22 cellular contexts compared by ENCODE assay signal in the genomic region with DNA sequence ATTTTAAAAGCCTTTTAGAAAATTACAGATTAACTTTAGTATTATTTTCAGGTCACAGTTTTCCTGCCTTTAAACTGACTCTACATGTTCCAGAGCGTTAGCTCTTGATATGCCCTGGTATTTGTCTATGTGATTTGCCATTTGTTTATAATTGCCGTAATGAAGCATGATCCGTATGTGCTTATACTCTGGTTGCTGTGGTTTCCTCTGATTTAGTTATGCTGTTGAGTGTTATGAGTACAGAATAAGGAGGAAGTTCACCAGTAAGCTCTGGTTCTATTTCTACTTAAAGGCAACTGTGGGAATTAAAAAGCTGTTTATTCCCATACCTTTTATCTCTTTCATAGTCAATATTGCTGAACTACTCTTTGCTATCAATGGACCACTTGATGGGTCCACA.
DNase-seq lines count a peak whose midpoint lies in the region; FAIRE-seq and TF ChIP-seq lines count a peak whose summit lies in the region.
"Had no signal": no experiment of that assay in that cellular context is flagged by ENCODE, and none has a peak within 500 bp of the region (broad histone marks: within the 10 kb centered on the region; RNA-seq: fewer than 3 reads in every experiment).

No MANE protein-coding gene starts in this region.

- H3K4me1 ChIP-seq in H9 (ENCODE audit: insufficient read depth, low read length) = no peaks in the 10 kb centered on the region
- H3K4me1 ChIP-seq: BLaER1 treated with 17β-estradiol and CSF1 and Interleukin-3, amounts not matched to agents 10 nM and 100 nM; SJSA1 had no signal

- H3K27ac Mint-ChIP-seq in H9 = no peak overlapping the region
- H3K27ac Mint-ChIP-seq: CD8-positive, alpha-beta T cell had no signal

- no peak overlapping the region for H2BK15ac ChIP-seq in H9 (ENCODE audit: low read depth, low read length)

- DNase-seq in DMS153 (lab: John Stamatoyannopoulos, UW) = peak; percentile 63
- DNase-seq in GDM1 (lab: John Stamatoyannopoulos, UW) = peak; percentile 11
- peak; percentile 16 for DNase-seq in NCI-H748 treated with DMSO at 0.1 percent for 48 hours (lab: John Stamatoyannopoulos, UW)
- DNase-seq in amniotic stem cell (lab: John Stamatoyannopoulos, UW) = no peak
- DNase-seq in H9 = no peak
- DNase-seq in activated CD4-positive, alpha-beta T cell treated with anti-CD3 and anti-CD28 coated beads for 1 hour = no peak
- DNase-seq: Calu3; CD8-positive, alpha-beta T cell; HCEC 1CT; IMR-90; Karpas-422; MM.1S; NCI-H1694 treated with DMSO at 0.1 percent for 48 hours; NCI-H2107; NCI-H345; NCI-H526 treated with DMSO at 0.1 percent for 48 hours; PC-9 had no signal

- FAIRE-seq in islet of Langerhans (lab: Jason Lieb, UNC) = peak; percentile 85
- FAIRE-seq: G401.6, HTR-8/SVneo had no signal

- H3K56ac ChIP-seq in H9 (ENCODE audit: insufficient read length, low read depth, low read length) = no peak overlapping the region

- H2BK5ac ChIP-seq in H9 (ENCODE audit: insufficient read length, low read length) = no peak overlapping the region

- H3K23ac ChIP-seq in H9 (ENCODE audit: insufficient read length, low read depth, low read length) = no peak overlapping the region

- H3K36me3 Mint-ChIP-seq in H9 (ENCODE audit: insufficient read depth in 1 of 3, low read depth in 3 of 3) = no peaks in the 10 kb centered on the region
- H3K36me3 Mint-ChIP-seq: CD8-positive, alpha-beta T cell had no signal

- no peaks in the 10 kb centered on the region for H3K4me1 Mint-ChIP-seq in H9

- WGBS in H9 (ENCODE audit: extremely low coverage, insufficient read length, low lambda C conversion rate) = no CpG with 5 or more reads among the region's 3 CpGs

- no peaks in the 10 kb centered on the region for H4K20me1 ChIP-seq in H9 (ENCODE audit: control insufficient read depth, insufficient read depth, insufficient read length)
- H4K20me1 ChIP-seq: BLaER1 treated with 17β-estradiol and CSF1 and Interleukin-3, amounts not matched to agents 10 nM and 100 nM had no signal

- no peaks in the 10 kb centered on the region for H3K9me3 Mint-ChIP-seq in H9
- H3K9me3 Mint-ChIP-seq: CD8-positive, alpha-beta T cell had no signal

- H4K8ac ChIP-seq in H9 (replicated peaks; ENCODE audit: insufficient read length, low read depth, low read length) = no peak overlapping the region

- no peak overlapping the region for H2AFZ ChIP-seq in H9 (ENCODE audit: low read length)
- H2AFZ ChIP-seq: PC-9 had no signal

- H3K18ac ChIP-seq in H9 (ENCODE audit: insufficient read length, low read depth, low read length) = no peak overlapping the region

- H4K91ac ChIP-seq in H9 (ENCODE audit: insufficient read length, low read depth, low read length) = no peak overlapping the region

- no peak overlapping the region for H3K4ac ChIP-seq in H9 (ENCODE audit: low read depth, low read length)

- no peak overlapping the region for H3K9ac ChIP-seq in H9 (ENCODE audit: extremely low read depth, insufficient read length, low read length)
- H3K9ac ChIP-seq: BLaER1 treated with 17β-estradiol and CSF1 and Interleukin-3, amounts not matched to agents 10 nM and 100 nM had no signal

- no peaks in the 10 kb centered on the region for H3K27me3 Mint-ChIP-seq in H9 (ENCODE audit: low read depth)

- no peak overlapping the region for H4K5ac ChIP-seq in H9 (ENCODE audit: insufficient read length, low read depth, low read length)

- no peaks in the 10 kb centered on the region for H3K79me2 ChIP-seq in H9 (ENCODE audit: insufficient read depth, low read length)

- H3K4me2 ChIP-seq in H9 (ENCODE audit: insufficient read depth, insufficient read length, low read length) = no peak overlapping the region
- H3K4me2 ChIP-seq: BLaER1 treated with 17β-estradiol and CSF1 and Interleukin-3, amounts not matched to agents 10 nM and 100 nM; PC-9 had no signal

- no peaks in the 10 kb centered on the region for H3K23me2 ChIP-seq in H9 (ENCODE audit: insufficient read length, low read depth, low read length, poor library complexity, severe bottlenecking)

- H3K27me3 ChIP-seq in H9 (ENCODE audit: insufficient read depth, low read length) = no peaks in the 10 kb centered on the region
- H3K27me3 ChIP-seq: BLaER1 treated with 17β-estradiol and CSF1 and Interleukin-3, amounts not matched to agents 10 nM and 100 nM; SJSA1 had no signal

- H3T11ph ChIP-seq in H9 (ENCODE audit: low read length) = no peak overlapping the region

- H3K4me3 Mint-ChIP-seq in H9 = no peak overlapping the region
- H3K4me3 Mint-ChIP-seq: CD8-positive, alpha-beta T cell had no signal

- H2BK120ac ChIP-seq in H9 (ENCODE audit: low read depth, low read length, poor library complexity, severe bottlenecking) = no peak overlapping the region

- H3K9me3 ChIP-seq in H9 (ENCODE audit: control insufficient read depth, low read depth, low read length) = no peaks in the 10 kb centered on the region
- H3K9me3 ChIP-seq: BLaER1 treated with 17β-estradiol and CSF1 and Interleukin-3, amounts not matched to agents 10 nM and 100 nM; SJSA1 had no signal

- no peaks in the 10 kb centered on the region for H3K79me1 ChIP-seq in H9 (ENCODE audit: insufficient read depth, low read depth, low read length, poor library complexity, severe bottlenecking)

- no peak overlapping the region for H2BK20ac ChIP-seq in H9 (ENCODE audit: low read depth, low read length, poor library complexity, severe bottlenecking)

- no peak overlapping the region for H2BK12ac ChIP-seq in H9 (ENCODE audit: insufficient read length, low read depth, low read length)

- TF ChIP-seq CTCF in H9 (conservative IDR thresholded peaks at IDR 0.05) = no peak

- H3K27ac ChIP-seq in H9 (ENCODE audit: insufficient read length, low read depth, low read length) = no peak overlapping the region
- H3K27ac ChIP-seq: BLaER1 treated with 17β-estradiol and CSF1 and Interleukin-3, amounts not matched to agents 10 nM and 100 nM; PC-9; SJSA1 had no signal

- no peak overlapping the region for H3K14ac ChIP-seq in H9 (ENCODE audit: insufficient read depth, low read length)

- H2AK5ac ChIP-seq in H9 (ENCODE audit: insufficient read length, low read length) = no peak overlapping the region

Comparison
In these comparisons a context has a peak if more than half of its experiments do, and no peak if none do; other contexts are left out.
1. DNase-seq: peak in DMS153 (single experiment), GDM1 (single experiment) and NCI-H748 treated with DMSO at 0.1 percent for 48 hours (single experiment); none in amniotic stem cell (single experiment), H9 (single experiment) and activated CD4-positive, alpha-beta T cell treated with anti-CD3 and anti-CD28 coated beads for 1 hour (single experiment).